In genomic region chr3:190541008-190541407, GRCh38 we compare ENCODE assay signal across 1 cellular context.
TF ChIP-seq lines count a peak whose summit lies in the region.

No MANE protein-coding gene starts in this region.

TF ChIP-seq in liver, 16 proteins besides CTCF, POLR2A, EP300 and RAD21 (continued from another document):
- TF ChIP-seq REST (IDR thresholded peaks at IDR 0.05) (no peak), GABPA (IDR thresholded peaks at IDR 0.05 in 1 of 2, conservative IDR thresholded peaks at IDR 0.05 in 1 of 2) (no peak), EGR1 (IDR thresholded peaks at IDR 0.05; ENCODE audit: low read depth in 2 of 2) (no peak), ATF3 (IDR thresholded peaks at IDR 0.05) (no peak), YY1 (IDR thresholded peaks at IDR 0.05) (no peak), NR2F2 (IDR thresholded peaks at IDR 0.05) (no peak), RXRA (IDR thresholded peaks at IDR 0.05) (no peak)
